Comparison of ENCODE assay signal across 8 cellular contexts in genomic region chr12:109996483-109996853, GRCh38. TPM values are rescaled to one million over a fixed set of nuclear protein-coding genes. Genes with fewer than 3 reads are reported as not detected.
DNase-seq lines count a peak whose midpoint lies in the region; ATAC-seq and TF ChIP-seq lines count a peak whose summit lies in the region.

No MANE protein-coding gene starts in this region.

- CTCF ChIA-PET in CD8-positive, alpha-beta T cell (lab: Charles Lee), result no interaction called here

- H3K4me3 Mint-ChIP-seq in CD8-positive, alpha-beta T cell, result peak overlapping the region; percentile 97

- ATAC-seq in CD8-positive, alpha-beta T cell, result no peak
- no peak for ATAC-seq in HG03432 (IDR thresholded peaks at IDR 0.05; ENCODE audit: unreplicated experiment)
- no peak for ATAC-seq in HG03521 (IDR thresholded peaks at IDR 0.05; ENCODE audit: unreplicated experiment)

- peak overlapping the region; percentile 82 for H3K4me2 ChIP-seq in osteoblast (ENCODE audit: insufficient read depth, low read length)

- no peaks in the 10 kb centered on the region for H3K9me3 Mint-ChIP-seq in CD8-positive, alpha-beta T cell

- H3K4me1 ChIP-seq in CD8-positive, alpha-beta T cell (ENCODE audit: insufficient read depth, low read length), result peaks cover 39% of the 10 kb centered on the region
- H3K4me1 ChIP-seq in osteoblast (ENCODE audit: insufficient read depth, low read length), result peaks cover 40% of the 10 kb centered on the region

- peak overlapping the region; percentile 79 for H3K4me3 ChIP-seq in CD8-positive, alpha-beta T cell (ENCODE audit: low read depth, low read length)
- H3K4me3 ChIP-seq in epithelial cell of esophagus (ENCODE audit: low read length) (peak overlapping the region; percentile 88), osteoblast (ENCODE audit: insufficient read depth, low read length) (peak overlapping the region; percentile 85)

- H3K9me3 ChIP-seq in CD8-positive, alpha-beta T cell (ENCODE audit: low read length), result no peaks in the 10 kb centered on the region
- H3K9me3 ChIP-seq in osteoblast (ENCODE audit: low read depth, low read length), result no peaks in the 10 kb centered on the region

- intact Hi-C loops in CD8-positive, alpha-beta T cell (cut with DNase I, micrococcal nuclease), result loop anchor here (1.0 to 10.0 kb wide), 13 partner anchors 52 to 1434 kb away; partner anchors contain the start of genes ALKBH2 (in 2 of the 2), ATP2A2 (in 2 of the 2), MMAB (in 2 of the 2) and MVK (in 2 of the 2)

- POLR2A ChIA-PET in CD8-positive, alpha-beta T cell (lab: Charles Lee), result interaction anchor here (1.0 kb wide), 1 partner anchor 8 kb away, joined by 3 read pairs; no protein-coding TSS in a partner anchor

- DNase-seq in CD8-positive, alpha-beta T cell, result no peak
- DNase-seq in epithelial cell of esophagus (ENCODE audit: low read depth) (no peak), osteoblast (ENCODE audit: insufficient read length, low spot score, missing footprints) (no peak), NCI-H1417 (lab: John Stamatoyannopoulos, UW) (no peak), kidney tubule cell (ENCODE audit: low spot score) (no peak)

- no peaks in the 10 kb centered on the region for H3K27me3 ChIP-seq in CD8-positive, alpha-beta T cell (ENCODE audit: insufficient read depth, low read length)
- no peaks in the 10 kb centered on the region for H3K27me3 ChIP-seq in osteoblast (ENCODE audit: insufficient read depth, low read length)

- H4K20me1 ChIP-seq in osteoblast (ENCODE audit: insufficient read depth, low read length), result peaks cover 29% of the 10 kb centered on the region

- H3K36me3 Mint-ChIP-seq in CD8-positive, alpha-beta T cell, result peaks cover 26% of the 10 kb centered on the region

- TF ChIP-seq CTCF in CD8-positive, alpha-beta T cell (IDR thresholded peaks at IDR 0.05), result no peak
- no peak for TF ChIP-seq CTCF in epithelial cell of esophagus (IDR thresholded peaks at IDR 0.05; ENCODE audit: insufficient read depth, low read depth, low read length, missing control alignments)
- TF ChIP-seq CTCF in osteoblast (IDR thresholded peaks at IDR 0.05; ENCODE audit: extremely low read depth, low read depth, low read length), result no peak

- H2AFZ ChIP-seq in osteoblast (ENCODE audit: low read length), result peak overlapping the region; percentile 89

- peak overlapping the region; percentile 89 for H3K27ac Mint-ChIP-seq in CD8-positive, alpha-beta T cell

- H3K27me3 Mint-ChIP-seq in CD8-positive, alpha-beta T cell (ENCODE audit: low read depth), result no peaks in the 10 kb centered on the region

- H3K79me2 ChIP-seq in osteoblast (ENCODE audit: insufficient read depth, low read length), result peaks cover 67% of the 10 kb centered on the region

- H3K27ac ChIP-seq in CD8-positive, alpha-beta T cell (ENCODE audit: low read depth, low read length), result no peak overlapping the region
- peak overlapping the region; percentile 73 for H3K27ac ChIP-seq in osteoblast (ENCODE audit: low read depth, low read length)

- H3K36me3 ChIP-seq in CD8-positive, alpha-beta T cell (ENCODE audit: insufficient read depth, low read length), result no peaks in the 10 kb centered on the region
- H3K36me3 ChIP-seq in osteoblast (ENCODE audit: insufficient read depth, low read length), result peaks cover 5% of the 10 kb centered on the region

- peaks cover 73% of the 10 kb centered on the region for H3K4me1 Mint-ChIP-seq in CD8-positive, alpha-beta T cell (ENCODE audit: low read depth)

TF ChIP-seq in PFSK-1, 5 proteins besides CTCF, POLR2A, EP300 and RAD21:
- TF ChIP-seq REST (IDR thresholded peaks at IDR 0.05; ENCODE audit: insufficient read depth in 1 of 2, low read depth in 2 of 2, low read length in 2 of 2) (no peak), TAF1 (IDR thresholded peaks at IDR 0.05; ENCODE audit: borderline replicate concordance, insufficient read depth, low read length) (no peak), POLR2AphosphoS5 (IDR thresholded peaks at IDR 0.05; ENCODE audit: low read depth, low read length) (0 out of 2 replicates have a peak, but pooled peaks have one; percentile 3), SIN3A (IDR thresholded peaks at IDR 0.05; ENCODE audit: borderline replicate concordance, insufficient read depth, low read length) (no peak), FOXP2 (optimal IDR thresholded peaks at IDR 0.05; ENCODE audit: borderline replicate concordance, extremely low read depth, extremely low read length, insufficient read depth) (no peak)

RNA-seq across cellular contexts. Expression of gene GIT2, which starts 0.3 kb away (rescaled TPM):
- total RNA-seq in CD8-positive, alpha-beta T cell, result 10 to 100 TPM; 47.6 to 57.9 TPM
- polyA plus RNA-seq in PFSK-1 (2012; ENCODE audit: insufficient read length, low read depth), result 30.4 TPM
- 43.4 and 45.4 TPM in 2 replicates for total RNA-seq in osteoblast

RNA-seq across cellular contexts. Expression of gene ANKRD13A, which starts 2.8 kb away (rescaled TPM):
- total RNA-seq in CD8-positive, alpha-beta T cell, result 10 to 100 TPM; 38.8 to 41.7 TPM
- 17.0 TPM for polyA plus RNA-seq in PFSK-1 (2012; ENCODE audit: insufficient read length, low read depth)
- total RNA-seq in osteoblast, result 94.1 and 113 TPM in 2 replicates

RNA-seq across cellular contexts. Expression of gene C12orf76, which starts 51.9 kb away (rescaled TPM):
- total RNA-seq in CD8-positive, alpha-beta T cell, result 1 to 10 TPM; 8.7 to 9.6 TPM
- polyA plus RNA-seq in PFSK-1 (2012; ENCODE audit: insufficient read length, low read depth), result 8.1 TPM
- 7.6 and 9.4 TPM in 2 replicates for total RNA-seq in osteoblast
